ENCODE assay signal across 14 cellular contexts in genomic region chr3:187811580-187812250, GRCh38.
A peak's percentile ranks its signal among the peaks of the same experiment; 100 is the strongest.
DNase-seq lines count a peak whose midpoint lies in the region; ATAC-seq, FAIRE-seq and TF ChIP-seq lines count a peak whose summit lies in the region.
"Had no signal": no experiment of that assay in that cellular context is flagged by ENCODE, and none has a peak within 500 bp of the region (broad histone marks: within the 10 kb centered on the region; RNA-seq: fewer than 3 reads in every experiment).

No MANE protein-coding gene starts in this region.

- no peak overlapping the region for H3K56ac ChIP-seq in IMR-90 (ENCODE audit: extremely low read depth, insufficient read depth, low read length)

- in situ Hi-C loops in IMR-90 (cut with MboI; ENCODE audit: low sequenced_read_pairs) (no loop called here), mammary epithelial cell (cut with MboI; ENCODE audit: low sequenced_read_pairs in 2 of 2) (no loop called here), HepG2 (cut with HindIII; ENCODE audit: extremely low pct_ligation_motif_present, low pct_unique_long_range_greater_than_20kb) (no loop called here)

- H3K23ac ChIP-seq in IMR-90 (ENCODE audit: low read depth, low read length) = no peak overlapping the region; the same call in 1 of the 2 replicates

- peaks cover 5% of the 10 kb centered on the region; the same call in 1 of the 2 replicates for H3K4me1 ChIP-seq in IMR-90 (ENCODE audit: control insufficient read depth, insufficient read depth, low read length)
- peaks cover 44% of the 10 kb centered on the region for H3K4me1 ChIP-seq in mammary epithelial cell (ENCODE audit: insufficient read depth, low read length)
- peaks cover 50% of the 10 kb centered on the region for H3K4me1 ChIP-seq in HepG2 (ENCODE audit: insufficient read depth, low read length)
- H3K4me1 ChIP-seq in Karpas-422 (ENCODE audit: low read length) = peaks cover 15% of the 10 kb centered on the region
- H3K4me1 ChIP-seq: colonic mucosa had no signal

- CTCF ChIA-PET in IMR-90 (lab: Yijun Ruan, JAX) (interaction anchor here (0.8 kb wide), 1 partner anchor 64 kb away, joined by 3 read pairs; no protein-coding TSS in a partner anchor), mammary epithelial cell (lab: Charles Lee; ENCODE audit: low non-redundant PET) (no interaction called here), HepG2 (lab: Yijun Ruan, JAX; ENCODE audit: low intra/inter-chr PET ratio, low total read pairs) (no interaction called here)

- peak overlapping the region; percentile 48; the same call in 1 of the 2 replicates for H2AK5ac ChIP-seq in IMR-90 (ENCODE audit: low read depth, low read length)

- peaks cover 9% of the 10 kb centered on the region for H3K27me3 ChIP-seq in IMR-90 (ENCODE audit: control insufficient read depth, insufficient read depth, low read length)
- no peaks in the 10 kb centered on the region for H3K27me3 ChIP-seq in mammary epithelial cell (ENCODE audit: insufficient read depth, low read length)
- H3K27me3 ChIP-seq in HepG2 (ENCODE audit: control insufficient read depth in 1 of 2, insufficient read depth in 2 of 2, low read length in 2 of 2) = peaks cover 0 to 1% of the 10 kb centered on the region in 2 experiments; a peak in 1 of 5 replicates
- H3K27me3 ChIP-seq in Karpas-422 (ENCODE audit: low read length) = no peaks in the 10 kb centered on the region
- H3K27me3 ChIP-seq: colonic mucosa, tibial nerve had no signal

- H4K8ac ChIP-seq in IMR-90 (ENCODE audit: low read depth in 2 of 2, low read length in 2 of 2) = no peak overlapping the region

- FAIRE-seq in HepG2 (lab: Jason Lieb, UNC) = peak; percentile 26
- FAIRE-seq in frontal cortex (lab: Jason Lieb, UNC) = no peak

- no peak for TF ChIP-seq POLR2A in IMR-90 (IDR thresholded peaks at IDR 0.05; ENCODE audit: low read depth, low read length)
- no peak for TF ChIP-seq POLR2A in HepG2 (IDR thresholded peaks at IDR 0.05; ENCODE audit: insufficient read depth in 1 of 2, low read depth in 2 of 2, low read length in 2 of 2)

- dilution Hi-C loops in IMR-90 (cut with HindIII; ENCODE audit: low sequenced_read_pairs, unreplicated experiment) = no loop called here
- dilution Hi-C loops in mammary epithelial cell (cut with HindIII; ENCODE audit: low sequenced_read_pairs) = no loop called here

- H3K27ac ChIP-seq in IMR-90 (ENCODE audit: insufficient read depth, low read length) (peak overlapping the region; percentile 35; the same call in 1 of the 2 replicates), mammary epithelial cell (ENCODE audit: insufficient read depth, low read depth, low read length) (peak overlapping the region; percentile 64), HepG2 (ENCODE audit: extremely low read length, insufficient read depth, low read length) (no peak overlapping the region), Karpas-422 (ENCODE audit: low read length) (no peak overlapping the region)
- H3K27ac ChIP-seq: colonic mucosa, tibial nerve had no signal

- H2BK120ac ChIP-seq in IMR-90 (ENCODE audit: low read depth, low read length) = peak overlapping the region; percentile 41; the same call in 1 of the 2 replicates

- H3K79me2 ChIP-seq in mammary epithelial cell (ENCODE audit: insufficient read depth, low read length) (no peaks in the 10 kb centered on the region), HepG2 (ENCODE audit: insufficient read depth, low read length) (no peaks in the 10 kb centered on the region), Karpas-422 (ENCODE audit: low read length) (no peaks in the 10 kb centered on the region)

- no peaks in the 10 kb centered on the region for H3K36me3 ChIP-seq in IMR-90 (ENCODE audit: control insufficient read depth, insufficient read depth, low read length)
- H3K36me3 ChIP-seq in mammary epithelial cell (ENCODE audit: insufficient read depth, low read length) = no peaks in the 10 kb centered on the region
- H3K36me3 ChIP-seq in HepG2 (replicated peaks in 1 of 2; ENCODE audit: control insufficient read depth in 1 of 2, insufficient read depth in 2 of 2, low read length in 2 of 2) = no peaks in the 10 kb centered on the region
- no peaks in the 10 kb centered on the region for H3K36me3 ChIP-seq in Karpas-422 (ENCODE audit: insufficient read depth, low read length)
- H3K36me3 ChIP-seq: colonic mucosa, tibial nerve had no signal

- POLR2A ChIA-PET in IMR-90 (lab: Charles Lee; ENCODE audit: unreplicated experiment) (no interaction called here), HepG2 (lab: Yijun Ruan, JAX) (no interaction called here)

- H3K4me2 ChIP-seq in IMR-90 (ENCODE audit: low read depth, low read length) = no peak overlapping the region
- H3K4me2 ChIP-seq in mammary epithelial cell (ENCODE audit: insufficient read depth, low read depth, low read length) = peak overlapping the region; percentile 28
- H3K4me2 ChIP-seq in HepG2 (ENCODE audit: low read depth, low read length) = no peak overlapping the region
- H3K4me2 ChIP-seq in Karpas-422 (ENCODE audit: low read depth, low read length, poor library complexity, severe bottlenecking) = no peak overlapping the region

- peak; percentile 81 for DNase-seq in AG10803 (ENCODE audit: low read depth)
- DNase-seq in IMR-90 = peak; percentile 92
- peak; percentile 93 for DNase-seq in mammary epithelial cell
- DNase-seq in HepG2 (ENCODE audit: low spot score) = no peak
- no peak for DNase-seq in DMS53 treated with DMSO at 0.1 percent for 48 hours (lab: John Stamatoyannopoulos, UW; ENCODE audit: unreplicated experiment)
- no peak for DNase-seq in posterior vena cava (ENCODE audit: low spot score)
- no peak for DNase-seq in frontal cortex (ENCODE audit: low spot score in 2 of 2)
- no peak for DNase-seq in Karpas-422
- DNase-seq: activated CD4-positive, alpha-beta T cell treated with anti-CD3 and anti-CD28 coated beads, Interleukin-2, amount 10 ng/mL, durations not matched to agents 7 days and 5 days; C1 segment of cervical spinal cord; colonic mucosa; mucosa of descending colon; SW 1271 had no signal

- no peak overlapping the region for H4K91ac ChIP-seq in IMR-90 (ENCODE audit: insufficient read depth, low read depth, low read length)

- H3K9me3 ChIP-seq in IMR-90 (ENCODE audit: control insufficient read depth, insufficient read depth, low read length) (no peaks in the 10 kb centered on the region), mammary epithelial cell (replicated peaks; ENCODE audit: insufficient read depth, low read length) (no peaks in the 10 kb centered on the region), HepG2 (ENCODE audit: low read length) (no peaks in the 10 kb centered on the region), Karpas-422 (ENCODE audit: low read length) (no peaks in the 10 kb centered on the region)
- H3K9me3 ChIP-seq: colonic mucosa, mucosa of descending colon, tibial nerve had no signal

- H2BK15ac ChIP-seq in IMR-90 (ENCODE audit: low read depth, low read length) = peak overlapping the region; percentile 42; the same call in 1 of the 3 replicates

- H4K20me1 ChIP-seq in IMR-90 (ENCODE audit: insufficient read depth, low read length) (no peaks in the 10 kb centered on the region), mammary epithelial cell (ENCODE audit: insufficient read depth, low read length) (no peaks in the 10 kb centered on the region), HepG2 (ENCODE audit: insufficient read depth, low read length) (no peaks in the 10 kb centered on the region), Karpas-422 (ENCODE audit: insufficient read depth, low read depth, low read length) (no peaks in the 10 kb centered on the region)

- H3K9ac ChIP-seq in IMR-90 (ENCODE audit: low read depth, low read length) = no peak overlapping the region
- H3K9ac ChIP-seq in mammary epithelial cell (ENCODE audit: insufficient read depth, low read length) = no peak overlapping the region
- H3K9ac ChIP-seq in HepG2 (ENCODE audit: insufficient read depth, low read depth, low read length) = no peak overlapping the region
- H3K9ac ChIP-seq in Karpas-422 (ENCODE audit: low read length) = no peak overlapping the region

- TF ChIP-seq EP300 in HepG2 (IDR thresholded peaks at IDR 0.05; ENCODE audit: low read depth in 2 of 2, low read length in 2 of 2) = no peak
- no peak for TF ChIP-seq EP300 in HepG2 (CRISPR knock-in tag; IDR thresholded peaks at IDR 0.05; ENCODE audit: borderline replicate concordance)

- no peak for TF ChIP-seq CTCF in AG10803 (conservative IDR thresholded peaks at IDR 0.05; ENCODE audit: low read length)
- no peak for TF ChIP-seq CTCF in IMR-90 (conservative IDR thresholded peaks at IDR 0.05; ENCODE audit: low read depth, low read length)
- TF ChIP-seq CTCF in mammary epithelial cell (conservative IDR thresholded peaks at IDR 0.05 in 1 of 2, IDR thresholded peaks at IDR 0.05 in 1 of 2; ENCODE audit: extremely low read depth in 1 of 2, insufficient read depth in 1 of 2, low read depth in 1 of 2, low read length in 2 of 2) = no peak
- no peak for TF ChIP-seq CTCF in HepG2 (CRISPR knock-in tag; IDR thresholded peaks at IDR 0.05)

- intact Hi-C loops in IMR-90 (cut with micrococcal nuclease) (no loop called here), mammary epithelial cell (cut with micrococcal nuclease) (no loop called here), HepG2 (cut with micrococcal nuclease; ENCODE audit: unreplicated experiment) (loop anchor here (1.0 to 2.0 kb wide), 2 partner anchors 40 to 61 kb away; no protein-coding TSS in a partner anchor), posterior vena cava (cut with DNase I) (no loop called here)

- H3K4me3 ChIP-seq in AG10803 (ENCODE audit: low read length) (no peak overlapping the region), IMR-90 (ENCODE audit: insufficient read depth, low read depth, low read length) (no peak overlapping the region), mammary epithelial cell (replicated peaks in 1 of 3; ENCODE audit: insufficient read depth in 1 of 3, low read depth in 2 of 3, low read length in 3 of 3) (no peak overlapping the region), HepG2 (replicated peaks in 1 of 3; ENCODE audit: insufficient read depth in 1 of 3, low read depth in 2 of 3, low read length in 3 of 3) (no peak overlapping the region), Karpas-422 (ENCODE audit: low read length) (no peak overlapping the region)
- H3K4me3 ChIP-seq: colonic mucosa, mucosa of descending colon, tibial nerve had no signal

- TF ChIP-seq RAD21 in IMR-90 (IDR thresholded peaks at IDR 0.05; ENCODE audit: low read length) (no peak), HepG2 (CRISPR knock-in tag; IDR thresholded peaks at IDR 0.05) (no peak)

- H2BK20ac ChIP-seq in IMR-90 (ENCODE audit: low read depth, low read length) = peak overlapping the region; percentile 71; the same call in 1 of the 2 replicates

- H3K18ac ChIP-seq in IMR-90 (ENCODE audit: low read depth, low read length) = peak overlapping the region; percentile 45

- no TSS peak for BruUV-seq in IMR-90 (replicated peaks; lab: Mats Ljungman, UMichigan)
- BruUV-seq in mammary epithelial cell (replicated peaks; lab: Mats Ljungman, UMichigan) = no TSS peak
- BruUV-seq in HepG2 (replicated peaks; lab: Mats Ljungman, UMichigan) = no TSS peak

- H3K9me1 ChIP-seq in IMR-90 (ENCODE audit: insufficient read depth, low read length) = no peaks in the 10 kb centered on the region

- H3K14ac ChIP-seq in IMR-90 (replicated peaks; ENCODE audit: low read depth, low read length) = 0 out of 2 replicates have a peak overlapping the region, but pooled peaks have one; percentile 62

- ATAC-seq in IMR-90 (ENCODE audit: low read depth) (peak; percentile 87), HepG2 (no peak)
- ATAC-seq: mucosa of descending colon had no signal

- H4K5ac ChIP-seq in IMR-90 (ENCODE audit: low read depth, low read length) = no peak overlapping the region

- no peak overlapping the region for H2AK9ac ChIP-seq in IMR-90 (replicated peaks; ENCODE audit: low read depth, low read length, poor library complexity)

- H3K4ac ChIP-seq in IMR-90 (ENCODE audit: low read depth, low read length) = peak overlapping the region; percentile 71

- WGBS in IMR-90 (ENCODE audit: extremely low coverage in 2 of 2, insufficient read length in 1 of 2), 2 experiments = no CpG with 5 or more reads among the region's 4 CpGs
- WGBS in mammary epithelial cell (ENCODE audit: low coverage, missing lambda C conversion rate) = 49% methylated on average over 4 of the region's 4 CpGs
- WGBS in HepG2 (ENCODE audit: low lambda C conversion rate) = 54% methylated on average over 4 of the region's 4 CpGs

- H2AFZ ChIP-seq in IMR-90 (replicated peaks; ENCODE audit: low read length, poor library complexity) (peak overlapping the region; percentile 1), mammary epithelial cell (ENCODE audit: low read depth, low read length) (peak overlapping the region; percentile 10), HepG2 (ENCODE audit: low read length) (no peak overlapping the region), Karpas-422 (ENCODE audit: low read length) (no peak overlapping the region)

- no peaks in the 10 kb centered on the region for H3K9me2 ChIP-seq in Karpas-422 (replicated peaks; ENCODE audit: insufficient read depth, low read length)

- H3K79me1 ChIP-seq in IMR-90 (ENCODE audit: low read depth in 1 of 2, low read length in 2 of 2) = no peaks in the 10 kb centered on the region

- H2BK5ac ChIP-seq in IMR-90 (ENCODE audit: low read depth, low read length, poor library complexity, severe bottlenecking) = peak overlapping the region; percentile 5

Comparison
In these comparisons a context has a peak if more than half of its experiments do, and no peak if none do; other contexts are left out.
1. DNase-seq: peak in AG10803 (single experiment), IMR-90 (single experiment) and mammary epithelial cell (single experiment); none in HepG2 (single experiment), DMS53 treated with DMSO at 0.1 percent for 48 hours (single experiment), posterior vena cava (single experiment), frontal cortex (0 of 2) and Karpas-422 (single experiment).
2. H2AFZ ChIP-seq: peak in IMR-90 (single experiment) and mammary epithelial cell (single experiment); none in HepG2 (single experiment) and Karpas-422 (single experiment).
3. H3K27ac ChIP-seq: peak in IMR-90 (single experiment) and mammary epithelial cell (single experiment); none in HepG2 (single experiment) and Karpas-422 (single experiment).